ENCODE assay signal across 8 cellular contexts in the genomic region with DNA sequence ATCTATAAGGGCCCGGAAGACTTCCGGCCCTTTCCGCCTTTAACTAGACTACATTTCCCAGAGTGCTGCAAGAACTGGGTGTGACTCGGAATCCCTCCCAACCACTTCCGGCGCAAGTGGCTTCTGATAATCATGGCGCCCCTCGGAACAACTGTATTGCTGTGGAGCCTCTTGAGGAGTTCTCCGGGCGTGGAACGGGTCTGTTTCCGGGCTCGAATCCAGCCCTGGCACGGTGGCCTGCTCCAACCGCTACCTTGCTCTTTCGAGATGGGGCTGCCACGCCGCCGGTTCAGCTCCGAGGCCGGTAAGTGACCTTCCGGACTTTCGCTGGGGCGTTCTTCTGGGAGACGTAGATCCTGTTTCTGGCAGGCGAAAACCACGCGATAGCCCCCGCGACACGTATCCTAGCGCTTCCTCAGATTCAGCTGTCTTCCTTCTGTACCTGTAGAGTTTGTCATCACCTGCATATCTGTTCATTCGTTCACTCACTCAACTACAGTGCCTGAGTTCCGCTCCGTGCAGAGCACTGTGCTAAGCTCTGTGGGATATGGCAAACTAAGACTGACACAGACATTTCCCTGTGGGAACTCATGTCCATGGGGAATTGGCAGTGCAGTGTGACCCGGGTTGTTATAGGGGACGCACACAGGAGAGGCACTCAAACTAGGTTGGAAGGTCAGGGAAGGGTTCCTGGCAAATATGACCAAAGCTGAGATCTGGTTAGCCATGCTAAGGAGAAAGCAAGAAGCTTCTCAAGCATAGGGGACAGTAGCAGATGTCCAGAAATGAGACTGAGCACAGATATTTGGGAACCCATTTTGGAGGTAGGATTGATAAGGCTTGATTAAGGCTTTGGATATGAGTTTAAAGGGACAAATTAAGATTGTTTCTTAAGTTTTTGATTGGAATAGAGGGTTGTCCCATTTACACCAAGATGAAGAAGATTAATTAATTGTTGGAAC. TPM values are rescaled to one million over a fixed set of nuclear protein-coding genes. Genes with fewer than 3 reads are reported as not detected.
DNase-seq lines count a peak whose midpoint lies in the region; TF ChIP-seq lines count a peak whose summit lies in the region.

MRPS22 (plus strand) TSS at position 126 of the 962 bp plus-strand sequence; CDS start at position 133, 7 bp downstream.

- H3K9me3 ChIP-seq in H9 (ENCODE audit: control insufficient read depth, low read depth, low read length) (no peaks in the 10 kb centered on the region), MG63 (no peaks in the 10 kb centered on the region), stomach smooth muscle (ENCODE audit: control insufficient read depth in 2 of 2, low read length in 2 of 2) (no peaks in the 10 kb centered on the region)

- no peak within 1 kb of the TSS for H2AK5ac ChIP-seq in H9 (ENCODE audit: insufficient read length, low read length)

- H3K4me1 ChIP-seq in H9 (ENCODE audit: insufficient read depth, low read length), result no peaks in the 10 kb centered on the region
- H3K4me1 ChIP-seq in stomach smooth muscle (ENCODE audit: control insufficient read depth, insufficient read depth, low read length), result peaks cover 7% of the 10 kb centered on the region

- H3K27ac Mint-ChIP-seq in H9 (no peak within 1 kb of the TSS), neural crest cell (ENCODE audit: unreplicated experiment) (no peak within 1 kb of the TSS)

- no peak within 1 kb of the TSS for H2BK20ac ChIP-seq in H9 (ENCODE audit: low read depth, low read length, poor library complexity, severe bottlenecking)

- no peak within 1 kb of the TSS for H4K5ac ChIP-seq in H9 (ENCODE audit: insufficient read length, low read depth, low read length)

- no peak within 1 kb of the TSS for H2BK12ac ChIP-seq in H9 (ENCODE audit: insufficient read length, low read depth, low read length)

- no peak within 1 kb of the TSS for H4K91ac ChIP-seq in H9 (ENCODE audit: insufficient read length, low read depth, low read length)

- H3K9ac ChIP-seq in H9 (ENCODE audit: extremely low read depth, insufficient read length, low read length) (peak within 1 kb of the TSS; percentile 91), stomach smooth muscle (ENCODE audit: low read length in 2 of 2) (peak within 1 kb of the TSS; percentile 74 to 97)

- H3K56ac ChIP-seq in H9 (ENCODE audit: insufficient read length, low read depth, low read length), result peak within 1 kb of the TSS; percentile 42

- H3K23me2 ChIP-seq in H9 (ENCODE audit: insufficient read length, low read depth, low read length, poor library complexity, severe bottlenecking), result peaks cover 3% of the 10 kb centered on the region

- DNase-seq in ELR (ENCODE audit: low read depth) (peak; percentile 94), H9 (peak; percentile 90), MG63 (peak; percentile 91), SHP77 treated with DMSO at 0.1 percent for 48 hours (lab: John Stamatoyannopoulos, UW) (peak; percentile 81), foreskin fibroblast (peak; percentile 83 to 93), neural crest cell (ENCODE audit: low read depth, low spot score) (peak; percentile 57)
- peak; percentile 93 for DNase-seq in activated effector memory CD4-positive, alpha-beta T cell treated with anti-CD3 and anti-CD28 coated beads, Interleukin-2, amount 50 U/mL, for 16 hours

- no peak within 1 kb of the TSS for H3T11ph ChIP-seq in H9 (ENCODE audit: low read length)

- H3K36me3 Mint-ChIP-seq in H9 (ENCODE audit: insufficient read depth in 1 of 3, low read depth in 3 of 3) (peaks cover 5 to 15% (median 15%) of the 10 kb centered on the region in 3 experiments; a peak in 5 of 7 replicates), neural crest cell (ENCODE audit: low read depth) (peaks cover 3% of the 10 kb centered on the region)

- H2BK15ac ChIP-seq in H9 (ENCODE audit: low read depth, low read length), result no peak within 1 kb of the TSS

- peaks cover 2% of the 10 kb centered on the region for H3K79me1 ChIP-seq in H9 (ENCODE audit: insufficient read depth, low read depth, low read length, poor library complexity, severe bottlenecking)

- peaks cover 2% of the 10 kb centered on the region; the same call in 1 of the 2 replicates for H3K79me2 ChIP-seq in H9 (ENCODE audit: insufficient read depth, low read length)

- H2BK5ac ChIP-seq in H9 (ENCODE audit: insufficient read length, low read length), result no peak within 1 kb of the TSS

- no peak within 1 kb of the TSS for H3K4ac ChIP-seq in H9 (ENCODE audit: low read depth, low read length)

- peak within 1 kb of the TSS; percentile 80 for H2AFZ ChIP-seq in H9 (ENCODE audit: low read length)

- no peaks in the 10 kb centered on the region for H3K4me1 Mint-ChIP-seq in H9
- no peaks in the 10 kb centered on the region for H3K4me1 Mint-ChIP-seq in neural crest cell

- no peak within 1 kb of the TSS for H3K18ac ChIP-seq in H9 (ENCODE audit: insufficient read length, low read depth, low read length)

- H3K4me3 Mint-ChIP-seq in H9 (peak within 1 kb of the TSS in 1 of 2 experiments; percentile 57; a peak in 2 of 5 replicates), neural crest cell (no peak within 1 kb of the TSS)

- WGBS in H9 (ENCODE audit: extremely low coverage, insufficient read length, low lambda C conversion rate), result no CpG with 5 or more reads among the region's 37 CpGs

- H3K4me3 ChIP-seq in MG63 (peak within 1 kb of the TSS; percentile 89), foreskin fibroblast (ENCODE audit: low read depth in 1 of 2, low read length in 2 of 2) (peak within 1 kb of the TSS; percentile 78 to 92), stomach smooth muscle (ENCODE audit: low read length in 2 of 2) (peak within 1 kb of the TSS; percentile 75 to 100)

- H3K36me3 ChIP-seq in MG63 (peaks cover 29% of the 10 kb centered on the region), stomach smooth muscle (ENCODE audit: control insufficient read depth in 2 of 2, insufficient read depth in 2 of 2, low read length in 2 of 2) (peaks cover 15 to 16% of the 10 kb centered on the region in 2 donors)

- peak within 1 kb of the TSS; percentile 98 for H3K4me2 ChIP-seq in H9 (ENCODE audit: insufficient read depth, insufficient read length, low read length)

- H4K20me1 ChIP-seq in H9 (ENCODE audit: control insufficient read depth, insufficient read depth, insufficient read length), result no peaks in the 10 kb centered on the region

- H3K27me3 ChIP-seq in H9 (ENCODE audit: insufficient read depth, low read length), result no peaks in the 10 kb centered on the region
- H3K27me3 ChIP-seq in MG63, result no peaks in the 10 kb centered on the region
- no peaks in the 10 kb centered on the region for H3K27me3 ChIP-seq in stomach smooth muscle (ENCODE audit: control insufficient read depth in 1 of 2, insufficient read depth in 2 of 2, low read length in 2 of 2)

- H4K8ac ChIP-seq in H9 (replicated peaks; ENCODE audit: insufficient read length, low read depth, low read length), result no peak within 1 kb of the TSS

- H2BK120ac ChIP-seq in H9 (ENCODE audit: low read depth, low read length, poor library complexity, severe bottlenecking), result no peak within 1 kb of the TSS

- TF ChIP-seq CTCF in H9 (conservative IDR thresholded peaks at IDR 0.05) (no peak), foreskin fibroblast (IDR thresholded peaks at IDR 0.05; ENCODE audit: low read depth, low read length) (no peak), neural crest cell (conservative IDR thresholded peaks at IDR 0.05) (no peak)

- H3K9me3 Mint-ChIP-seq in H9 (peaks cover 0 to 5% of the 10 kb centered on the region in 2 experiments; a peak in 2 of 5 replicates), neural crest cell (peaks cover 4% of the 10 kb centered on the region)

- no peak within 1 kb of the TSS for H3K23ac ChIP-seq in H9 (ENCODE audit: insufficient read length, low read depth, low read length)

- peak within 1 kb of the TSS; percentile 55; the same call in 1 of the 2 replicates for H3K14ac ChIP-seq in H9 (ENCODE audit: insufficient read depth, low read length)

- H3K27me3 Mint-ChIP-seq in H9 (ENCODE audit: low read depth), result peaks cover 40% of the 10 kb centered on the region
- peaks cover 40% of the 10 kb centered on the region for H3K27me3 Mint-ChIP-seq in neural crest cell (ENCODE audit: low read depth)

- H3K27ac ChIP-seq in H9 (ENCODE audit: insufficient read length, low read depth, low read length) (no peak within 1 kb of the TSS), stomach smooth muscle (ENCODE audit: low read length) (peak within 1 kb of the TSS; percentile 64)

RNA-seq across cellular contexts. Expression of gene MRPS22, which starts in this region (rescaled TPM):
- 45.7 and 51.3 TPM in 2 replicates for total RNA-seq in H9 (2021)
- total RNA-seq in MG63 (2014; rRNA removed; shearing (Covaris generic); ENCODE audit: low replicate concordance), result 147 and 166 TPM in 2 replicates
- total RNA-seq in neural crest cell, result 45.3 and 46.0 TPM in 2 replicates
